9 cellular contexts compared by ENCODE assay signal in genomic region chr3:126523745-126524428, GRCh38. TPM values are rescaled to one million over a fixed set of nuclear protein-coding genes. Genes with fewer than 3 reads are reported as not detected.
A peak's percentile ranks its signal among the peaks of the same experiment; 100 is the strongest.
DNase-seq lines count a peak whose midpoint lies in the region; ATAC-seq, FAIRE-seq and TF ChIP-seq lines count a peak whose summit lies in the region.
"Had no signal": no experiment of that assay in that cellular context is flagged by ENCODE, and none has a peak within 500 bp of the region (broad histone marks: within the 10 kb centered on the region; RNA-seq: fewer than 3 reads in every experiment).

CHST13 (plus strand) TSS chr3:126524155; CDS start chr3:126524333, 178 bp downstream.

- intact Hi-C loops in activated naive CD4-positive, alpha-beta T cell treated with anti-CD3 and anti-CD28 coated beads for 36 hours (cut with micrococcal nuclease), result loop anchor here (2.0 kb wide), 3 partner anchors 89 to 459 kb away; partner anchors contain the start of genes PLXNA1 and TXNRD3

- TF ChIP-seq CTCF in omental fat pad (IDR thresholded peaks at IDR 0.05) (no peak), GM10266 (IDR thresholded peaks at IDR 0.05; ENCODE audit: control insufficient read depth, insufficient read depth, low read depth, missing control alignments) (no peak)

- peak; percentile 1 for ATAC-seq in omental fat pad (ENCODE audit: low FRiP score)
- ATAC-seq in GM21619 (IDR thresholded peaks at IDR 0.05; ENCODE audit: unreplicated experiment), result no peak

- H3K4me1 Mint-ChIP-seq in activated naive CD4-positive, alpha-beta T cell treated with anti-CD3 and anti-CD28 coated beads for 36 hours (ENCODE audit: low read depth), result no peaks in the 10 kb centered on the region

- H3K4me3 Mint-ChIP-seq in activated naive CD4-positive, alpha-beta T cell treated with anti-CD3 and anti-CD28 coated beads for 36 hours, result peak within 1 kb of the TSS; percentile 9

- no peaks in the 10 kb centered on the region for H3K36me3 Mint-ChIP-seq in activated naive CD4-positive, alpha-beta T cell treated with anti-CD3 and anti-CD28 coated beads for 36 hours (ENCODE audit: low read depth)

- H3K27ac Mint-ChIP-seq in activated naive CD4-positive, alpha-beta T cell treated with anti-CD3 and anti-CD28 coated beads for 36 hours, result no peak within 1 kb of the TSS

- H3K27me3 Mint-ChIP-seq in activated naive CD4-positive, alpha-beta T cell treated with anti-CD3 and anti-CD28 coated beads for 36 hours (ENCODE audit: low read depth), result peaks cover 28% of the 10 kb centered on the region

- FAIRE-seq in frontal cortex (lab: Jason Lieb, UNC), result no peak

- DNase-seq in activated naive CD4-positive, alpha-beta T cell treated with anti-CD3 and anti-CD28 coated beads for 36 hours, result no peak
- no peak for DNase-seq in activated naive CD4-positive, alpha-beta T cell (lab: John Stamatoyannopoulos, UW)
- DNase-seq in SK-N-DZ (ENCODE audit: low spot score), result peak; percentile 54
- DNase-seq in frontal cortex (ENCODE audit: low spot score in 2 of 2), result peak; percentile 46 to 55
- no peak for DNase-seq in omental fat pad (ENCODE audit: low spot score)
- no peak for DNase-seq in GM10266 (ENCODE audit: extremely low spot score)
- DNase-seq in stimulated activated naive CD4-positive, alpha-beta T cell (lab: John Stamatoyannopoulos, UW), result no peak

- no peaks in the 10 kb centered on the region for H3K9me3 Mint-ChIP-seq in activated naive CD4-positive, alpha-beta T cell treated with anti-CD3 and anti-CD28 coated beads for 36 hours

- CTCF ChIA-PET in activated naive CD4-positive, alpha-beta T cell treated with anti-CD3 and anti-CD28 coated beads for 36 hours (lab: Charles Lee), result interaction anchor here (0.7 to 2.0 kb wide), 2 partner anchors 150 to 1025 kb away, joined by 4 to 8 read pairs; no protein-coding TSS in a partner anchor

RNA-seq across cellular contexts. Expression of gene CHST13, which starts in this region (rescaled TPM):
- not detected for total RNA-seq in activated naive CD4-positive, alpha-beta T cell treated with anti-CD3 and anti-CD28 coated beads for 36 hours
- polyA plus RNA-seq in SK-N-DZ (2014; cell fraction: cytosol; rRNA removed), result 0.67 TPM in 1 of 2 replicates, not detected in the other
- polyA plus RNA-seq in SK-N-DZ (2014; cell fraction: nucleus; rRNA removed), result not detected in 2 replicates
- under 0.01 TPM for total RNA-seq in frontal cortex
- 1 to 10 TPM in 2 of 4 donors, under 1 TPM in 1, not detected in 1; 0.46 to 2.3 (median 1.7) TPM for total RNA-seq in omental fat pad
- total RNA-seq: temporal lobe had no signal

Comparison
In these comparisons a context has a peak if more than half of its experiments do, and no peak if none do; other contexts are left out.
1. Peak in DNase-seq in frontal cortex; RNA of the gene not detected or under 1 TPM.